13 cellular contexts compared by ENCODE assay signal in genomic region chr19:1000591-1001537, GRCh38. TPM values are rescaled to one million over a fixed set of nuclear protein-coding genes. Genes with fewer than 3 reads are reported as not detected.
DNase-seq lines count a peak whose midpoint lies in the region; ATAC-seq and TF ChIP-seq lines count a peak whose summit lies in the region.
"Had no signal": no experiment of that assay in that cellular context is flagged by ENCODE, and none has a peak within 500 bp of the region (broad histone marks: within the 10 kb centered on the region; RNA-seq: fewer than 3 reads in every experiment).

No MANE protein-coding gene starts in this region.

- H3K9me3 ChIP-seq in cardiac muscle cell (ENCODE audit: low read depth) (no peaks in the 10 kb centered on the region), PC-9 (ENCODE audit: insufficient read depth, low read depth) (no peaks in the 10 kb centered on the region), iPS-15b (ENCODE audit: control insufficient read depth, insufficient read depth, low read length) (no peaks in the 10 kb centered on the region), suprapubic skin (no peaks in the 10 kb centered on the region)
- H3K9me3 ChIP-seq: pancreas had no signal

- no peak for ATAC-seq in Right ventricle myocardium inferior

- 28% methylated on average over 6 of the region's 73 CpGs for WGBS in suprapubic skin

- no peak for TF ChIP-seq CTCF in cardiac muscle cell (IDR thresholded peaks at IDR 0.05; ENCODE audit: low read depth, low read length)
- TF ChIP-seq CTCF in PC-9 (conservative IDR thresholded peaks at IDR 0.05): no peak
- no peak for TF ChIP-seq CTCF in suprapubic skin (IDR thresholded peaks at IDR 0.05)

- H3K36me3 ChIP-seq in cardiac muscle cell (no peaks in the 10 kb centered on the region), PC-9 (ENCODE audit: low read depth) (no peaks in the 10 kb centered on the region), iPS-15b (ENCODE audit: control insufficient read depth, insufficient read depth, low read length) (no peaks in the 10 kb centered on the region), suprapubic skin (no peaks in the 10 kb centered on the region)
- H3K36me3 ChIP-seq: pancreas had no signal

- no peak overlapping the region for H3K27ac ChIP-seq in cardiac muscle cell
- no peak overlapping the region for H3K27ac ChIP-seq in PC-9
- H3K27ac ChIP-seq in suprapubic skin: no peak overlapping the region
- H3K27ac ChIP-seq: pancreas, VCaP had no signal

- H3F3A ChIP-seq in PC-9 (ENCODE audit: insufficient read depth, low read depth): peaks cover 22% of the 10 kb centered on the region; the same call in 1 of the 2 replicates

- H3K4me2 ChIP-seq in PC-9: peak overlapping the region; percentile 47; the same call in 1 of the 2 replicates

- no peak for TF ChIP-seq POLR2A in suprapubic skin (IDR thresholded peaks at IDR 0.05)

- no peaks in the 10 kb centered on the region for H3K9me2 ChIP-seq in PC-9 (ENCODE audit: insufficient read depth)

- H3K79me2 ChIP-seq in PC-9 (ENCODE audit: low read depth): no peaks in the 10 kb centered on the region

- BruUV-seq in PC-9 (replicated peaks; lab: Mats Ljungman, UMichigan): no TSS peak

- intact Hi-C loops in Right ventricle myocardium inferior (cut with DNase I) (loop anchor here (1.0 kb wide), 1 partner anchor 80 kb away; no protein-coding TSS in a partner anchor), PC-9 (cut with micrococcal nuclease; ENCODE audit: unreplicated experiment) (loop anchor here (1.0 kb wide), 1 partner anchor 80 kb away; no protein-coding TSS in a partner anchor)

- TF ChIP-seq EP300 in suprapubic skin (IDR thresholded peaks at IDR 0.05): no peak

- CTCF ChIA-PET in PC-9 (lab: Charles Lee): interaction anchor here (0.5 to 1.0 kb wide), 2 partner anchors 16 to 117 kb away, joined by 4 to 5 read pairs; no protein-coding TSS in a partner anchor

- H3K4me3 ChIP-seq in cardiac muscle cell (peak overlapping the region; percentile 35), PC-9 (no peak overlapping the region), iPS-15b (ENCODE audit: low read depth, low read length) (peak overlapping the region; percentile 19), suprapubic skin (peak overlapping the region; percentile 34)

- DNase-seq in cardiac muscle cell (ENCODE audit: low read depth in 1 of 2, low spot score in 1 of 2) (no peak), Right ventricle myocardium inferior (ENCODE audit: missing footprints) (no peak), PC-9 (no peak), suprapubic skin (ENCODE audit: low spot score in 2 of 2) (no peak)
- DNase-seq in stimulated activated CD4-positive, alpha-beta T cell treated with anti-CD3 and anti-CD28 coated beads, Interleukin-4, amount 100 ng/mL, for 1 hour: no peak
- DNase-seq in stimulated activated CD4-positive, alpha-beta T cell treated with anti-CD3 and anti-CD28 coated beads, Interleukin-2, amount 100 ng/mL, for 24 hours: no peak
- no peak for DNase-seq in activated effector memory CD4-positive, alpha-beta T cell treated with Interleukin-2 at 50 U/mL for 16 hours

- POLR2A ChIA-PET in PC-9 (lab: Charles Lee; ENCODE audit: unreplicated experiment): no interaction called here

- peaks cover 1% of the 10 kb centered on the region; the same call in 1 of the 2 replicates for H4K20me1 ChIP-seq in PC-9 (ENCODE audit: insufficient read depth)

- no peak overlapping the region for H3K9ac ChIP-seq in iPS-15b (ENCODE audit: low read depth, low read length)

- no peak overlapping the region for H2AFZ ChIP-seq in PC-9

- H3K4me1 ChIP-seq in cardiac muscle cell (ENCODE audit: low read depth): no peaks in the 10 kb centered on the region
- H3K4me1 ChIP-seq in PC-9 (replicated peaks; ENCODE audit: insufficient read depth): peaks cover 10% of the 10 kb centered on the region
- H3K4me1 ChIP-seq in iPS-15b (ENCODE audit: control insufficient read depth, insufficient read depth, low read length): no peaks in the 10 kb centered on the region
- H3K4me1 ChIP-seq in suprapubic skin: peaks cover 29% of the 10 kb centered on the region
- H3K4me1 ChIP-seq: pancreas had no signal

- H3K27me3 ChIP-seq in cardiac muscle cell (peaks cover 29% of the 10 kb centered on the region), PC-9 (ENCODE audit: insufficient read depth, low read depth) (peaks cover 34% of the 10 kb centered on the region), iPS-15b (ENCODE audit: control insufficient read depth, insufficient read depth, low read length) (peaks cover 17% of the 10 kb centered on the region), suprapubic skin (peaks cover 74% of the 10 kb centered on the region)

RNA-seq across cellular contexts. Expression of gene GRIN3B, which starts 0.6 kb away (rescaled TPM):
- total RNA-seq in cardiac muscle cell (5.4 and 8.5 TPM in 2 replicates), Right ventricle myocardium inferior (0.35 TPM), PC-9 (2021) (0.11 and 0.13 TPM in 2 replicates), suprapubic skin (1 to 10 TPM in 1 of 4 donors, under 1 TPM in 1, not detected in 2; 0.13 to 1.1 TPM)
- polyA plus RNA-seq in cardiac muscle cell: 3.0 and 4.9 TPM in 2 replicates
- total RNA-seq: CD4-positive, alpha-beta memory T cell; pancreas; ureter had no signal
- polyA plus RNA-seq: CD4-positive, alpha-beta memory T cell; immature natural killer cell had no signal

RNA-seq across cellular contexts. Expression of gene WDR18, which starts 16.7 kb away (rescaled TPM):
- total RNA-seq in cardiac muscle cell (136 and 143 TPM in 2 replicates), Right ventricle myocardium inferior (20.7 TPM), PC-9 (2021) (61.5 and 95.3 TPM in 2 replicates), suprapubic skin (10 to 100 TPM; 25.0 to 52.6 (median 42.2) TPM)
- 241 and 262 TPM in 2 replicates for polyA plus RNA-seq in cardiac muscle cell

RNA-seq across cellular contexts. Expression of gene TMEM259, which starts 20.1 kb away (rescaled TPM):
- 228 and 370 TPM in 2 replicates for total RNA-seq in cardiac muscle cell
- 403 and 445 TPM in 2 replicates for polyA plus RNA-seq in cardiac muscle cell
- 106 TPM for total RNA-seq in Right ventricle myocardium inferior
- 155 and 162 TPM in 2 replicates for total RNA-seq in PC-9 (2021)
- 100 to 1,000 TPM; 165 to 349 (median 243) TPM for total RNA-seq in suprapubic skin

RNA-seq across cellular contexts. Expression of gene RNU6-2, which starts 20.5 kb away (rescaled TPM):
- total RNA-seq in cardiac muscle cell (not detected in 2 replicates), Right ventricle myocardium inferior (not detected), PC-9 (2021) (not detected in 2 replicates), suprapubic skin (not detected)
- polyA plus RNA-seq in cardiac muscle cell: not detected in 2 replicates
- total RNA-seq: CD4-positive, alpha-beta memory T cell; pancreas; ureter had no signal
- polyA plus RNA-seq: CD4-positive, alpha-beta memory T cell; immature natural killer cell; pancreas had no signal

RNA-seq across cellular contexts. Expression of gene CNN2, which starts 25.5 kb away (rescaled TPM):
- total RNA-seq in cardiac muscle cell (158 TPM in 2 replicates), Right ventricle myocardium inferior (69.3 TPM), PC-9 (2021) (168 and 206 TPM in 2 replicates), suprapubic skin (10 to 100 TPM; 44.0 to 75.1 (median 68.4) TPM)
- polyA plus RNA-seq in cardiac muscle cell: 183 and 185 TPM in 2 replicates
